ENCODE assay signal across 1 cellular context in the genomic region with DNA sequence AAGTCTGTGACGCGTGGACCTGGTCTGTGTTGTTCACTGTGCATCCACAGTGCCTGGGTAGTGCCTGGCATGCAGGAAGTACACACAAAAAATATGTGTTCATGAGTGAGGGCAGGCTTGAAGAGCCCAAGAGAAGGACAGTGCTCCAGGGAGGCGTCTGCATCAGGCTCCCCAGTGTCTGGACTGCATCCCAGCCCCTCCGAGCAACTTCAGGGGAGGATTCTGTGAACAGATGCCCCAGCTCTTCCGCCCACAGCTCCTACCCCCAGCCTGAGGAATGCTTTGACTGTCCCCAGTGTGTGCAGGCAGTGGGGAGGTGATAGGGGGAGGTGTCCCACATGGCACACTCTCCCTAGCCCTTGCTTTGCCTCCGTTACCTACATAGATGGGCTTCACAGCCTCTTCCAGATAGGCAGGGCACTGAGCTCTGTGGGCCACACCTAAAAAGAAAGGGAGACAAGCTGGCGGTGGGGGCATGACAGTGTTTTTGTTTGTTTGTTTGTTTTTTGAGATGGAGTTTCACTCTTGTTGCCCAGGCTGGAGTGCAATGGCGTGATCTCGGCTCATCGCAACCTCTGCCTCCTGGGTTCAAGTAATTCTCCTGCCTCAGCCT.
TF ChIP-seq lines count a peak whose summit lies in the region.

No MANE protein-coding gene starts in this region.

TF ChIP-seq in SK-N-SH, 30 proteins besides CTCF, POLR2A, EP300 and RAD21 (continued from another document):
- TF ChIP-seq, protein P1, sequence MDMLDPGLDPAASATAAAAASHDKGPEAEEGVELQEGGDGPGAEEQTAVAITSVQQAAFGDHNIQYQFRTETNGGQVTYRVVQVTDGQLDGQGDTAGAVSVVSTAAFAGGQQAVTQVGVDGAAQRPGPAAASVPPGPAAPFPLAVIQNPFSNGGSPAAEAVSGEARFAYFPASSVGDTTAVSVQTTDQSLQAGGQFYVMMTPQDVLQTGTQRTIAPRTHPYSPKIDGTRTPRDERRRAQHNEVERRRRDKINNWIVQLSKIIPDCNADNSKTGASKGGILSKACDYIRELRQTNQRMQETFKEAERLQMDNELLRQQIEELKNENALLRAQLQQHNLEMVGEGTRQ (IDR thresholded peaks at IDR 0.05; ENCODE audit: borderline replicate concordance, low read depth, low read length) = no peak
- TF ChIP-seq TEAD4 (IDR thresholded peaks at IDR 0.05; ENCODE audit: borderline replicate concordance, insufficient read depth) (no peak), POLR2AphosphoS5 (IDR thresholded peaks at IDR 0.05; ENCODE audit: low read depth, low read length) (no peak), RXRA (IDR thresholded peaks at IDR 0.05; ENCODE audit: borderline replicate concordance, low read depth) (no peak), MEF2A (IDR thresholded peaks at IDR 0.05; ENCODE audit: borderline replicate concordance, low read depth) (no peak)
